Comparison of ENCODE assay signal across 1 cellular context in the genomic region with DNA sequence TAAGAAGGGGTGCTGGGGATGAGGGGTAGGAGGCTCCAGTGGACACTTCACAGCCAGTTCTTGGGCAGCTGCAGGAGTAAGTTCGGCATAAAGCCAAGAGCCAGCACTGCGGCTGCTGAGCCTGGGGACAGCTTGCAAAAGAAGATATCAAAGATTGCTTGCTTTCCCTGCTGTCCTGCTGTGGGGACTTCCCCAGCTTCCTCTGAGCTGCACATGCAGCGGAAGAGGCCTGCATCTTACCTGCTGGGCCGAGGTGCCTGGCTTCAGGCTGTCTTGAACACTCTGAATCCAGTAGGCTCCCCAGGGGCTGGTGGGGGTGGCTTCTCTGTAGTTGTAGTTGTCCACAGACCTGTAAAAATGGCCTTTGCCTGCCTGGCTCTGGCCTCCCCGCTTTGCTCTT.
A peak's percentile ranks its signal among the peaks of the same experiment; 100 is the strongest.
TF ChIP-seq lines count a peak whose summit lies in the region.

No MANE protein-coding gene starts in this region.

TF ChIP-seq in WTC11, 78 proteins besides CTCF, POLR2A, EP300 and RAD21 (continued from another document):
- TF ChIP-seq NR3C1 (CRISPR knock-in tag; conservative IDR thresholded peaks at IDR 0.05; ENCODE audit: low read depth): no peak
- no peak for TF ChIP-seq NR2C2 (CRISPR knock-in tag; IDR thresholded peaks at IDR 0.05)
- TF ChIP-seq, protein P1, sequence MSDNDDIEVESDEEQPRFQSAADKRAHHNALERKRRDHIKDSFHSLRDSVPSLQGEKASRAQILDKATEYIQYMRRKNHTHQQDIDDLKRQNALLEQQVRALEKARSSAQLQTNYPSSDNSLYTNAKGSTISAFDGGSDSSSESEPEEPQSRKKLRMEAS (CRISPR knock-in tag; IDR thresholded peaks at IDR 0.05): peak; percentile 76; the same call in 1 of the 2 replicates
- no peak for TF ChIP-seq KAT7 (CRISPR knock-in tag; IDR thresholded peaks at IDR 0.05; ENCODE audit: borderline replicate concordance)
- no peak for TF ChIP-seq NR1H2 (CRISPR knock-in tag; IDR thresholded peaks at IDR 0.05)
- peak; percentile 23; the same call in 1 of the 2 replicates for TF ChIP-seq CREM (CRISPR knock-in tag; IDR thresholded peaks at IDR 0.05)
